Comparison of ENCODE assay signal across 8 cellular contexts in genomic region chr5:163504091-163504931, GRCh38. TPM values are rescaled to one million over a fixed set of nuclear protein-coding genes. Genes with fewer than 3 reads are reported as not detected.
DNase-seq lines count a peak whose midpoint lies in the region; ATAC-seq, FAIRE-seq and TF ChIP-seq lines count a peak whose summit lies in the region.

No MANE protein-coding gene starts in this region.

- H3K4me1 ChIP-seq in SJSA1 (replicated peaks) (peaks cover 11% of the 10 kb centered on the region), astrocyte (ENCODE audit: insufficient read depth, low read length) (peaks cover 30% of the 10 kb centered on the region)

- H3K9me3 ChIP-seq in SJSA1 (replicated peaks) (no peaks in the 10 kb centered on the region), astrocyte (ENCODE audit: insufficient read depth, low read depth, low read length) (no peaks in the 10 kb centered on the region)

- H4K20me1 ChIP-seq in astrocyte (ENCODE audit: insufficient read depth, low read length) = peaks cover 30% of the 10 kb centered on the region

- H3K4me2 ChIP-seq in astrocyte (ENCODE audit: low read length) = peak overlapping the region; percentile 97

- H3K4me3 Mint-ChIP-seq in astrocyte (ENCODE audit: unreplicated experiment) = peak overlapping the region; percentile 94

- H3K4me3 ChIP-seq in SJSA1 = peak overlapping the region; percentile 68
- H3K4me3 ChIP-seq in astrocyte (ENCODE audit: insufficient read depth, low read depth, low read length) = peak overlapping the region; percentile 97

- no peak for TF ChIP-seq CTCF in astrocyte (IDR thresholded peaks at IDR 0.05; ENCODE audit: insufficient read depth, low read depth, low read length)

- H3K27me3 ChIP-seq in SJSA1 (replicated peaks) = no peaks in the 10 kb centered on the region
- H3K27me3 ChIP-seq in astrocyte (ENCODE audit: insufficient read depth, low read length) = no peaks in the 10 kb centered on the region

- H3K4me1 Mint-ChIP-seq in astrocyte (ENCODE audit: low read depth, unreplicated experiment) = peaks cover 16% of the 10 kb centered on the region

- DNase-seq in ACHN (peak; percentile 42), H4 (ENCODE audit: low spot score) (peak; percentile 83), SJSA1 (ENCODE audit: low read depth in 1 of 2, low spot score in 2 of 2) (peak; percentile 52 to 66), astrocyte (ENCODE audit: low read depth) (peak; percentile 62), hypothalamus (lab: John Stamatoyannopoulos, UW) (peak in 38 of 51 donors; percentile 5 to 74 (median 26)), renal cortical epithelial cell (ENCODE audit: low read depth) (peak; percentile 72)

- H3K9me3 Mint-ChIP-seq in astrocyte (ENCODE audit: unreplicated experiment) = no peaks in the 10 kb centered on the region

- FAIRE-seq in astrocyte (lab: Jason Lieb, UNC) = no peak

- H3K27ac ChIP-seq in SJSA1 (peak overlapping the region; percentile 49), astrocyte (ENCODE audit: low read depth, low read length) (peak overlapping the region; percentile 85)

- H3K27ac Mint-ChIP-seq in astrocyte (ENCODE audit: unreplicated experiment) = peak overlapping the region; percentile 94

- in situ Hi-C loops in ACHN (cut with HindIII; ENCODE audit: low pct_ligation_motif_present, low pct_unique_long_range_greater_than_20kb, low sequenced_read_pairs) = no loop called here

- H3K36me3 Mint-ChIP-seq in astrocyte (ENCODE audit: low read depth, unreplicated experiment) = no peaks in the 10 kb centered on the region

- H3K79me2 ChIP-seq in astrocyte (ENCODE audit: insufficient read depth, low read length) = peaks cover 36% of the 10 kb centered on the region

- no peaks in the 10 kb centered on the region for H3K36me3 ChIP-seq in SJSA1
- no peaks in the 10 kb centered on the region for H3K36me3 ChIP-seq in astrocyte (ENCODE audit: insufficient read depth, low read length)

- no peaks in the 10 kb centered on the region for H3K27me3 Mint-ChIP-seq in astrocyte (ENCODE audit: low read depth, unreplicated experiment)

- H3K9ac ChIP-seq in astrocyte (ENCODE audit: low read length) = peak overlapping the region; percentile 96

- H2AFZ ChIP-seq in astrocyte (ENCODE audit: low read depth, low read length) = peak overlapping the region; percentile 71

- ATAC-seq in GM21360 (IDR thresholded peaks at IDR 0.05; ENCODE audit: unreplicated experiment) = no peak
- no peak for ATAC-seq in HG03565 (IDR thresholded peaks at IDR 0.05; ENCODE audit: unreplicated experiment)

RNA-seq across cellular contexts. Expression of gene MAT2B, which starts 1.1 kb away (rescaled TPM):
- 101 and 118 TPM in 2 replicates for total RNA-seq in H4 (2014; rRNA removed; shearing (Covaris generic))
- 64.7 and 97.6 TPM in 2 replicates for total RNA-seq in SJSA1 (2014; rRNA removed; shearing (Covaris generic))
- total RNA-seq in astrocyte (38.7 and 41.0 TPM in 2 replicates), renal cortical epithelial cell (67.0 and 80.6 TPM in 2 replicates)

RNA-seq across cellular contexts. Expression of gene HMMR, which starts 43.9 kb away (rescaled TPM):
- 45.7 and 47.1 TPM in 2 replicates for total RNA-seq in H4 (2014; rRNA removed; shearing (Covaris generic))
- 117 and 119 TPM in 2 replicates for total RNA-seq in SJSA1 (2014; rRNA removed; shearing (Covaris generic))
- total RNA-seq in astrocyte = 3.2 and 4.0 TPM in 2 replicates
- 1.4 and 18.9 TPM in 2 replicates for total RNA-seq in renal cortical epithelial cell

RNA-seq across cellular contexts. Expression of gene NUDCD2, which starts 44.4 kb away (rescaled TPM):
- total RNA-seq in H4 (2014; rRNA removed; shearing (Covaris generic)) = 11.9 and 14.0 TPM in 2 replicates
- 15.4 and 20.5 TPM in 2 replicates for total RNA-seq in SJSA1 (2014; rRNA removed; shearing (Covaris generic))
- total RNA-seq in astrocyte (15.7 and 15.9 TPM in 2 replicates), renal cortical epithelial cell (3.8 and 5.3 TPM in 2 replicates)

Comparison
In these comparisons a context has a peak if more than half of its experiments do, and no peak if none do; other contexts are left out.
1. DNase-seq: peak in every context shown above with its lines; median percentile 83 in H4; 72 in renal cortical epithelial cell; 62 in astrocyte; 59 in SJSA1; 42 in ACHN; 26 in hypothalamus.